8 cellular contexts compared by ENCODE assay signal in genomic region chr15:60590935-60591490, GRCh38.
A peak's percentile ranks its signal among the peaks of the same experiment; 100 is the strongest.
DNase-seq lines count a peak whose midpoint lies in the region; ATAC-seq and TF ChIP-seq lines count a peak whose summit lies in the region.

No MANE protein-coding gene starts in this region.

- H3K4me1 Mint-ChIP-seq in H9: peaks cover 30 to 41% of the 10 kb centered on the region in 2 experiments

- peaks cover 49% of the 10 kb centered on the region for H3K27me3 Mint-ChIP-seq in H9 (ENCODE audit: low read depth)

- DNase-seq in AG04449 (ENCODE audit: low read depth, low spot score) (no peak), H9 (peak; percentile 68), SK-N-DZ (ENCODE audit: low spot score) (peak; percentile 45), astrocyte of the spinal cord (ENCODE audit: low read depth, low spot score) (peak; percentile 26), skeletal muscle cell (ENCODE audit: low read depth) (no peak)

- H4K8ac ChIP-seq in H9 (replicated peaks; ENCODE audit: insufficient read length, low read depth, low read length): no peak overlapping the region

- H3K79me1 ChIP-seq in H9 (ENCODE audit: insufficient read depth, low read depth, low read length, poor library complexity, severe bottlenecking): no peaks in the 10 kb centered on the region

- CTCF ChIA-PET in AG04449 (lab: Yijun Ruan, JAX): interaction anchor here (1.0 to 18.6 kb wide), 5 partner anchors 11 to 1244 kb away, joined by 3 to 314 read pairs (median 6); no protein-coding TSS in a partner anchor

- H3K23ac ChIP-seq in H9 (ENCODE audit: insufficient read length, low read depth, low read length): no peak overlapping the region

- peaks cover 6% of the 10 kb centered on the region; the same call in 1 of the 2 replicates for H3K27me3 ChIP-seq in H9 (ENCODE audit: insufficient read depth, low read length)

- H3K36me3 Mint-ChIP-seq in H9 (ENCODE audit: insufficient read depth in 1 of 3, low read depth in 3 of 3): no peaks in the 10 kb centered on the region

- no peaks in the 10 kb centered on the region for H3K79me2 ChIP-seq in H9 (ENCODE audit: insufficient read depth, low read length)

- no peak overlapping the region for H2AK5ac ChIP-seq in H9 (ENCODE audit: insufficient read length, low read length)

- no CpG with 5 or more reads among the region's 41 CpGs for WGBS in H9 (ENCODE audit: extremely low coverage, insufficient read length, low lambda C conversion rate)

- TF ChIP-seq CTCF in AG04449 (IDR thresholded peaks at IDR 0.05; ENCODE audit: insufficient read depth, low read length, missing control alignments): no peak
- TF ChIP-seq CTCF in H9 (conservative IDR thresholded peaks at IDR 0.05): peak; percentile 11; the same call in 2 of the 3 replicates
- no peak for TF ChIP-seq CTCF in astrocyte of the spinal cord (IDR thresholded peaks at IDR 0.05; ENCODE audit: low read depth, low read length)

- no peak overlapping the region for H2BK12ac ChIP-seq in H9 (ENCODE audit: insufficient read length, low read depth, low read length)

- H3K9ac ChIP-seq in H9 (ENCODE audit: extremely low read depth, insufficient read length, low read length): peak overlapping the region; percentile 21

- peaks cover 3% of the 10 kb centered on the region for H3K4me1 ChIP-seq in H9 (ENCODE audit: insufficient read depth, low read length)

- ATAC-seq in HG03521 (IDR thresholded peaks at IDR 0.05; ENCODE audit: unreplicated experiment) (no peak), HG03378 (IDR thresholded peaks at IDR 0.05; ENCODE audit: unreplicated experiment) (no peak)

- H2BK5ac ChIP-seq in H9 (ENCODE audit: insufficient read length, low read length): no peak overlapping the region

- H3K4me3 ChIP-seq in AG04449 (ENCODE audit: low read depth, low read length): peak overlapping the region; percentile 64
- peak overlapping the region; percentile 49 for H3K4me3 ChIP-seq in astrocyte of the spinal cord (ENCODE audit: low read depth, low read length)
- peak overlapping the region; percentile 78 for H3K4me3 ChIP-seq in iPS-18c (ENCODE audit: insufficient read depth, low read depth, low read length)
- H3K4me3 ChIP-seq in skeletal muscle cell (ENCODE audit: low read depth, low read length): peak overlapping the region; percentile 79

- H2BK20ac ChIP-seq in H9 (ENCODE audit: low read depth, low read length, poor library complexity, severe bottlenecking): no peak overlapping the region

- H3K14ac ChIP-seq in H9 (ENCODE audit: insufficient read depth, low read length): peak overlapping the region; percentile 70; the same call in 1 of the 2 replicates

- H3T11ph ChIP-seq in H9 (ENCODE audit: low read length): no peak overlapping the region

- no peak overlapping the region for H2BK15ac ChIP-seq in H9 (ENCODE audit: low read depth, low read length)

- H3K4me3 Mint-ChIP-seq in H9: peak overlapping the region; percentile 68 to 82

- no peak overlapping the region for H3K56ac ChIP-seq in H9 (ENCODE audit: insufficient read length, low read depth, low read length)

- peak overlapping the region; percentile 89 for H3K4me2 ChIP-seq in H9 (ENCODE audit: insufficient read depth, insufficient read length, low read length)

- POLR2A ChIA-PET in AG04449 (lab: Yijun Ruan, JAX): interaction anchor here (0.6 kb wide), 1 partner anchor 514 kb away, joined by 3 read pairs; no protein-coding TSS in a partner anchor

- H3K27ac ChIP-seq in H9 (ENCODE audit: insufficient read length, low read depth, low read length): no peak overlapping the region

- no peaks in the 10 kb centered on the region; a peak in 1 of 5 replicates for H3K9me3 Mint-ChIP-seq in H9

- no peak overlapping the region for H3K18ac ChIP-seq in H9 (ENCODE audit: insufficient read length, low read depth, low read length)

- no peaks in the 10 kb centered on the region for H4K20me1 ChIP-seq in H9 (ENCODE audit: control insufficient read depth, insufficient read depth, insufficient read length)

- no peak overlapping the region for H4K91ac ChIP-seq in H9 (ENCODE audit: insufficient read length, low read depth, low read length)

- no peaks in the 10 kb centered on the region for H3K9me3 ChIP-seq in H9 (ENCODE audit: control insufficient read depth, low read depth, low read length)
- no peaks in the 10 kb centered on the region for H3K9me3 ChIP-seq in iPS-18c (ENCODE audit: control insufficient read depth, insufficient read depth, low read length)

- in situ Hi-C loops in astrocyte of the spinal cord (cut with HindIII; ENCODE audit: low sequenced_read_pairs): no loop called here

- H3K27ac Mint-ChIP-seq in H9: no peak overlapping the region

- H3K4ac ChIP-seq in H9 (ENCODE audit: low read depth, low read length): no peak overlapping the region

- no peak overlapping the region for H2AFZ ChIP-seq in H9 (ENCODE audit: low read length)

- H3K23me2 ChIP-seq in H9 (ENCODE audit: insufficient read length, low read depth, low read length, poor library complexity, severe bottlenecking): peaks cover 8% of the 10 kb centered on the region

- H2BK120ac ChIP-seq in H9 (ENCODE audit: low read depth, low read length, poor library complexity, severe bottlenecking): no peak overlapping the region

- H4K5ac ChIP-seq in H9 (ENCODE audit: insufficient read length, low read depth, low read length): no peak overlapping the region

Comparison
In these comparisons a context has a peak if more than half of its experiments do, and no peak if none do; other contexts are left out.
1. DNase-seq: peak in H9 (single experiment), SK-N-DZ (single experiment) and astrocyte of the spinal cord (single experiment); none in AG04449 (single experiment) and skeletal muscle cell (single experiment).
2. Peak in every context shown above with its lines, with median percentiles within 50 percentile points of each other: H3K4me3 ChIP-seq.